ENCODE assay signal across 14 cellular contexts in genomic region chr6:20665290-20665689, GRCh38.
DNase-seq lines count a peak whose midpoint lies in the region; ATAC-seq and TF ChIP-seq lines count a peak whose summit lies in the region.
"Had no signal": no experiment of that assay in that cellular context is flagged by ENCODE, and none has a peak within 500 bp of the region (broad histone marks: within the 10 kb centered on the region; RNA-seq: fewer than 3 reads in every experiment).

No MANE protein-coding gene starts in this region.

- 44 to 90% (median 78%) methylated on average over 2 of the region's 2 CpGs for WGBS in psoas muscle, 3 donors

- H3K9me3 ChIP-seq in psoas muscle: no peaks in the 10 kb centered on the region
- H3K9me3 ChIP-seq: A549; BLaER1 treated with 17β-estradiol and CSF1 and Interleukin-3, amounts not matched to agents 10 nM and 100 nM had no signal

- in situ Hi-C loops in GM13977 (cut with MboI; ENCODE audit: low pct_unique_long_range_greater_than_20kb, low sequenced_read_pairs, unreplicated experiment): no loop called here

- DNase-seq in NCI-H1105 treated with DMSO at 0.1 percent for 48 hours (lab: John Stamatoyannopoulos, UW) (peak; percentile 68), NCI-H1105 (lab: John Stamatoyannopoulos, UW) (no peak), NCI-H82 treated with DMSO at 0.1 percent for 48 hours (lab: John Stamatoyannopoulos, UW; ENCODE audit: unreplicated experiment) (peak; percentile 67), psoas muscle (no peak), GM13977 (ENCODE audit: low spot score) (no peak), COR-L47 (lab: John Stamatoyannopoulos, UW) (no peak)
- DNase-seq: AML-193; CD4-positive, alpha-beta T cell; CD8-positive, alpha-beta T cell; GF-D8 had no signal

- H3K27ac ChIP-seq in psoas muscle: no peak overlapping the region
- H3K27ac ChIP-seq: 22Rv1; A549; BLaER1 treated with 17β-estradiol and CSF1 and Interleukin-3, amounts not matched to agents 10 nM and 100 nM; C4-2B had no signal

- intact Hi-C loops in psoas muscle (cut with DNase I): no loop called here

- no peak for TF ChIP-seq CTCF in psoas muscle (IDR thresholded peaks at IDR 0.05)
- TF ChIP-seq CTCF in GM13977 (IDR thresholded peaks at IDR 0.05; ENCODE audit: extremely low read depth, insufficient read depth, missing control alignments): no peak

- H3K4me3 ChIP-seq in psoas muscle: no peak overlapping the region
- H3K4me3 ChIP-seq: A549; BLaER1 treated with 17β-estradiol and CSF1 and Interleukin-3, amounts not matched to agents 10 nM and 100 nM had no signal

- peak; percentile 37 to 73 (median 55) for ATAC-seq in psoas muscle
- ATAC-seq: A549; CD8-positive, alpha-beta T cell had no signal

- H3K27me3 ChIP-seq in psoas muscle (ENCODE audit: insufficient read depth in 3 of 3, low read length in 2 of 3): no peaks in the 10 kb centered on the region
- H3K27me3 ChIP-seq: BLaER1 treated with 17β-estradiol and CSF1 and Interleukin-3, amounts not matched to agents 10 nM and 100 nM had no signal

- peaks cover 4% of the 10 kb centered on the region for H3K4me1 ChIP-seq in psoas muscle

- H3K36me3 ChIP-seq in psoas muscle (ENCODE audit: insufficient read depth in 1 of 2, low read depth in 1 of 2): no peaks in the 10 kb centered on the region
- H3K36me3 ChIP-seq: BLaER1 treated with 17β-estradiol and CSF1 and Interleukin-3, amounts not matched to agents 10 nM and 100 nM had no signal

Comparison
In these comparisons a context has a peak if more than half of its experiments do, and no peak if none do; other contexts are left out.
1. DNase-seq: peak in NCI-H1105 treated with DMSO at 0.1 percent for 48 hours (single experiment) and NCI-H82 treated with DMSO at 0.1 percent for 48 hours (single experiment); none in NCI-H1105 (single experiment), psoas muscle (0 of 2), GM13977 (single experiment) and COR-L47 (single experiment).